ENCODE assay signal across 8 cellular contexts in the genomic region with DNA sequence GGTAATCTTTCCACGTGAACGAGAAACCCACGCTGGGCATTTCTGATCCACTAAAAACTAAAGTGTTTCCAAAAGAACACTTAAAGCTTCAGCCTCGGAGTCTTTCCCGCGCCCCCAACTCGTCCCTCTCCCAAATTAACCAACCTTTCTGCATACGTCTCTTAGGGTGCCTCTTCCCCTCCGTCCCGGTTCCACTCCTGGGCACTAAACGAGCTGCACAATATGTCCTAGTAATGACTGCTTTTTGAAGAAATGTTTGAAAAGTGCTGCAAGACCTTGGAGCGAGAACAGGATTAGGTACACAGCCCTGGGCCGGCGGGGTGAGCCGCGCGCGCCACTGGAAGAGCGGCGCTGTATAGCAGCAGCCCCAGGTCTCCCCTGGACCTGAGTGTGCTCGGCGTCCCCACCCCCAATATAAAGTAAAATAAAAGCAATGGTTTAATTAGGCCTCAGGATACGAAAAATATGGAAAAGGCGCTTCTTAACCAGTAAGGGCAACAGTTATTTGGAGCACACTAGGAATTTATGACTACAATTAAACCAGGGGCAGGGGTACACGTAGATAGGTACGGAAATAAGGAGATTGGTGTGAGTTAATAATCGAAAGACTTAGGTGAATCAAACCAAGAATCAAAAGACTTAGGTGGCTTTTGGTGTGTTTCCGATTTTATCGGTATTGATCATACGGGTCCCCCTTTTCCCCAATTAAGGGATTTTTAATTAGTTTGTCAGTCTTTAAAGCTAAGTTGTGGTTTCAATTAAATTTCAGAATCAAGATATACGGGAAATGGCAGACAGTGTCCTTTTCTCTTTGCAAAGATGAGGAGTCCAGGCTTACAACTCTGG. TPM values are rescaled to one million over a fixed set of nuclear protein-coding genes. Genes with fewer than 3 reads are reported as not detected.
DNase-seq lines count a peak whose midpoint lies in the region; ATAC-seq lines count a peak whose summit lies in the region.

No MANE protein-coding gene starts in this region.

- no peaks in the 10 kb centered on the region for H3K9me3 ChIP-seq in muscle layer of colon (ENCODE audit: low read length)

- H3K36me3 ChIP-seq in muscle layer of colon (ENCODE audit: insufficient read depth, low read length), result no peaks in the 10 kb centered on the region

- H3K27me3 Mint-ChIP-seq in IgD-negative memory B cell, result peaks cover 56% of the 10 kb centered on the region
- H3K27me3 Mint-ChIP-seq in central memory CD8-positive, alpha-beta T cell, result peaks cover 78% of the 10 kb centered on the region

- H3K27ac ChIP-seq in muscle layer of colon (ENCODE audit: low read depth, low read length), result no peak overlapping the region

- H3K4me1 Mint-ChIP-seq in IgD-negative memory B cell, result peaks cover 14 to 23% (median 16%) of the 10 kb centered on the region in 3 donors
- H3K4me1 Mint-ChIP-seq in central memory CD8-positive, alpha-beta T cell, result peaks cover 23% of the 10 kb centered on the region

- H3K9ac ChIP-seq in muscle layer of colon (ENCODE audit: low read length), result peak overlapping the region; percentile 4

- H3K4me1 ChIP-seq in muscle layer of colon (ENCODE audit: insufficient read depth, low read length), result peaks cover 5% of the 10 kb centered on the region

- no peaks in the 10 kb centered on the region for H3K36me3 Mint-ChIP-seq in IgD-negative memory B cell
- peaks cover 4% of the 10 kb centered on the region for H3K36me3 Mint-ChIP-seq in central memory CD8-positive, alpha-beta T cell (ENCODE audit: insufficient read depth)

- no peak for ATAC-seq in central memory CD8-positive, alpha-beta T cell (replicated peaks; ENCODE audit: extremely low read depth, poor library complexity, severe bottlenecking)
- ATAC-seq in HG02610 (IDR thresholded peaks at IDR 0.05; ENCODE audit: unreplicated experiment), result no peak

- no peak overlapping the region for H3K27ac Mint-ChIP-seq in IgD-negative memory B cell
- no peak overlapping the region for H3K27ac Mint-ChIP-seq in central memory CD8-positive, alpha-beta T cell (ENCODE audit: low read depth)

- H3K27me3 ChIP-seq in muscle layer of colon (ENCODE audit: control insufficient read depth in 1 of 2, insufficient read depth in 2 of 2, low read length in 2 of 2), result peaks cover 0 to 10% of the 10 kb centered on the region in 2 donors

- H3K9me3 Mint-ChIP-seq in IgD-negative memory B cell, result peaks cover 0 to 4% (median 0%) of the 10 kb centered on the region in 3 donors
- H3K9me3 Mint-ChIP-seq in central memory CD8-positive, alpha-beta T cell, result no peaks in the 10 kb centered on the region

- DNase-seq in AG20443 (ENCODE audit: low spot score) (peak; percentile 45), NOMO-1 (lab: John Stamatoyannopoulos, UW; ENCODE audit: unreplicated experiment in 2 of 2) (no peak), NCI-H748 (lab: John Stamatoyannopoulos, UW; ENCODE audit: unreplicated experiment) (no peak), RPMI8226 (no peak)
- DNase-seq in central memory CD8-positive, alpha-beta T cell (ENCODE audit: low spot score in 2 of 2), result no peak

- peak overlapping the region; percentile 17 to 77 (median 44) for H3K4me3 Mint-ChIP-seq in IgD-negative memory B cell
- H3K4me3 Mint-ChIP-seq in central memory CD8-positive, alpha-beta T cell, result peak overlapping the region; percentile 49

- peak overlapping the region; percentile 50 to 84 for H3K4me3 ChIP-seq in muscle layer of colon (ENCODE audit: low read depth in 1 of 2, low read length in 2 of 2)

RNA-seq across cellular contexts. Expression of gene TET1, which starts 1.9 kb away (rescaled TPM):
- polyA plus RNA-seq in IgD-negative memory B cell, result 1.0 TPM

RNA-seq across cellular contexts. Expression of gene SLC25A16, which starts 34.7 kb away (rescaled TPM):
- 4.6 TPM for polyA plus RNA-seq in IgD-negative memory B cell
